1 cellular context compared by ENCODE assay signal in genomic region chr15:75928680-75929608, GRCh38.
A peak's percentile ranks its signal among the peaks of the same experiment; 100 is the strongest.
TF ChIP-seq lines count a peak whose summit lies in the region.

No MANE protein-coding gene starts in this region.

TF ChIP-seq in IMR-90, 13 proteins besides CTCF, POLR2A, EP300 and RAD21:
- TF ChIP-seq, protein P1, sequence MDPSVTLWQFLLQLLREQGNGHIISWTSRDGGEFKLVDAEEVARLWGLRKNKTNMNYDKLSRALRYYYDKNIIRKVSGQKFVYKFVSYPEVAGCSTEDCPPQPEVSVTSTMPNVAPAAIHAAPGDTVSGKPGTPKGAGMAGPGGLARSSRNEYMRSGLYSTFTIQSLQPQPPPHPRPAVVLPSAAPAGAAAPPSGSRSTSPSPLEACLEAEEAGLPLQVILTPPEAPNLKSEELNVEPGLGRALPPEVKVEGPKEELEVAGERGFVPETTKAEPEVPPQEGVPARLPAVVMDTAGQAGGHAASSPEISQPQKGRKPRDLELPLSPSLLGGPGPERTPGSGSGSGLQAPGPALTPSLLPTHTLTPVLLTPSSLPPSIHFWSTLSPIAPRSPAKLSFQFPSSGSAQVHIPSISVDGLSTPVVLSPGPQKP (IDR thresholded peaks at IDR 0.05; ENCODE audit: borderline replicate concordance, low read depth, low read length) = no peak
- 0 out of 2 replicates have a peak, but pooled peaks have one; percentile 11 for TF ChIP-seq SMC3 (IDR thresholded peaks at IDR 0.05; ENCODE audit: low read depth, low read length)
